ENCODE assay signal across 1 cellular context in genomic region chr18:22670914-22671313, GRCh38.
TF ChIP-seq lines count a peak whose summit lies in the region.

No MANE protein-coding gene starts in this region.

TF ChIP-seq in GM12878, 131 proteins besides CTCF, POLR2A, EP300 and RAD21 (continued from another document):
- TF ChIP-seq ZNF592 (IDR thresholded peaks at IDR 0.05) (no peak), IKZF2 (IDR thresholded peaks at IDR 0.05) (peak; percentile 74 to 80), RUNX3 (IDR thresholded peaks at IDR 0.05; ENCODE audit: low read length) (peak; percentile 8; the same call in 1 of the 2 replicates), EED (IDR thresholded peaks at IDR 0.05; ENCODE audit: low read depth) (peak; percentile 75), RBBP5 (conservative IDR thresholded peaks at IDR 0.05) (no peak), E2F4 (IDR thresholded peaks at IDR 0.05; ENCODE audit: low read depth, low read length) (no peak), RCOR1 (conservative IDR thresholded peaks at IDR 0.05; ENCODE audit: low read depth, low read length) (no peak), SMAD5 (IDR thresholded peaks at IDR 0.05; ENCODE audit: low read depth) (no peak), POU2F2 (IDR thresholded peaks at IDR 0.05; ENCODE audit: borderline replicate concordance, low read depth, low read length) (no peak), IKZF1 (conservative IDR thresholded peaks at IDR 0.05) (peak; percentile 80), CBX3 (IDR thresholded peaks at IDR 0.05; ENCODE audit: borderline replicate concordance, low read depth) (no peak), KDM1A (IDR thresholded peaks at IDR 0.05; ENCODE audit: borderline replicate concordance) (no peak), NR2F1 (conservative IDR thresholded peaks at IDR 0.05) (no peak), ZNF24 (IDR thresholded peaks at IDR 0.05) (no peak), BCL3 (IDR thresholded peaks at IDR 0.05; ENCODE audit: borderline replicate concordance, insufficient read depth, low read depth, low read length, poor library complexity, severe bottlenecking) (no peak), RELB (IDR thresholded peaks at IDR 0.05; ENCODE audit: low read depth) (peak; percentile 78), MEF2B (IDR thresholded peaks at IDR 0.05; ENCODE audit: partially characterized antibody, poor library complexity, severe bottlenecking) (peak; percentile 28), SUPT20H (IDR thresholded peaks at IDR 0.05; ENCODE audit: borderline replicate concordance, control insufficient read depth, low read depth, low read length) (no peak)
